ENCODE assay signal across 21 cellular contexts in genomic region chr4:167177925-167178324, GRCh38. TPM values are rescaled to one million over a fixed set of nuclear protein-coding genes. Genes with fewer than 3 reads are reported as not detected.
DNase-seq lines count a peak whose midpoint lies in the region; ATAC-seq and TF ChIP-seq lines count a peak whose summit lies in the region.
"Had no signal": no experiment of that assay in that cellular context is flagged by ENCODE, and none has a peak within 500 bp of the region (broad histone marks: within the 10 kb centered on the region; RNA-seq: fewer than 3 reads in every experiment).

No MANE protein-coding gene starts in this region.

- no peaks in the 10 kb centered on the region for H4K20me1 ChIP-seq in KMS-11 (ENCODE audit: insufficient read depth)

- H3K4me1 ChIP-seq in KMS-11 (ENCODE audit: low read depth, poor library complexity, severe bottlenecking) (peaks cover 34% of the 10 kb centered on the region), SJCRH30 (peaks cover 6% of the 10 kb centered on the region; the same call in 1 of the 2 replicates)

- in situ Hi-C loops in G401 (cut with HindIII; ENCODE audit: low sequenced_read_pairs) = no loop called here

- H3K9ac ChIP-seq in KMS-11 = no peak overlapping the region

- ATAC-seq in HG03039 (IDR thresholded peaks at IDR 0.05; ENCODE audit: unreplicated experiment) = no peak
- ATAC-seq: HCT116, PC-3 had no signal

- H3K4me3 ChIP-seq in KMS-11 (IDR thresholded peaks at IDR 0.05; ENCODE audit: insufficient read depth, low read depth, low read length) (no peak overlapping the region), SJCRH30 (no peak overlapping the region)

- no peak for TF ChIP-seq CTCF in KMS-11 (conservative IDR thresholded peaks at IDR 0.05; ENCODE audit: low read depth, low read length)

- H3K36me3 ChIP-seq in KMS-11 (ENCODE audit: insufficient read depth) (no peaks in the 10 kb centered on the region), SJCRH30 (no peaks in the 10 kb centered on the region)

- H3K4me2 ChIP-seq in KMS-11 = peak overlapping the region; percentile 51

- H3K9me3 ChIP-seq in SJCRH30 (replicated peaks) = no peaks in the 10 kb centered on the region

- no peaks in the 10 kb centered on the region for H3K79me2 ChIP-seq in KMS-11 (ENCODE audit: insufficient read depth, low read depth)

- DNase-seq in SJCRH30 (peak; percentile 24 to 58), medulla oblongata (ENCODE audit: extremely low spot score) (peak; percentile 16), MV-4-11 (lab: John Stamatoyannopoulos, UW) (no peak), G401 (ENCODE audit: low spot score) (no peak)
- DNase-seq in activated effector memory CD4-positive, alpha-beta T cell treated with anti-CD3 and anti-CD28 coated beads, Interleukin-2, amount 50 U/mL, for 16 hours = no peak
- DNase-seq: ACHN; C1 segment of cervical spinal cord; CD8-positive, alpha-beta memory T cell; DMS53; EL; GOT3; NCI-H1105 treated with DMSO at 0.1 percent for 48 hours; NCI-H1694; NCI-H2081 treated with DMSO at 0.1 percent for 48 hours; NCI-H774; PC-3; SIG-M5 had no signal

- H3K27me3 ChIP-seq in KMS-11 (ENCODE audit: insufficient read depth, low read depth) = no peaks in the 10 kb centered on the region
- no peaks in the 10 kb centered on the region for H3K27me3 ChIP-seq in SJCRH30

- H2AFZ ChIP-seq in KMS-11 (ENCODE audit: low read depth) = peak overlapping the region; percentile 2; the same call in 1 of the 2 replicates

- peak overlapping the region; percentile 54 for H3K27ac ChIP-seq in KMS-11
- H3K27ac ChIP-seq in SJCRH30 = peak overlapping the region; percentile 25; the same call in 1 of the 2 replicates
- H3K27ac ChIP-seq: RWPE1 had no signal

RNA-seq across cellular contexts. Expression of gene SPOCK3, which starts 56.4 kb away (rescaled TPM):
- 82.1 and 91.6 TPM in 2 replicates for total RNA-seq in SJCRH30 (2014; rRNA removed; shearing (Covaris generic))
- not detected in 2 replicates for total RNA-seq in G401 (2014; rRNA removed; shearing (Covaris generic))
- total RNA-seq: CD8-positive, alpha-beta memory T cell had no signal

Comparison
In these comparisons a context has a peak if more than half of its experiments do, and no peak if none do; other contexts are left out.
1. DNase-seq: peak in SJCRH30 (2 of 2) and medulla oblongata (single experiment); none in MV-4-11 (single experiment), G401 (single experiment) and activated effector memory CD4-positive, alpha-beta T cell treated with anti-CD3 and anti-CD28 coated beads, Interleukin-2, amount 50 U/mL, for 16 hours (single experiment).
2. RNA of gene SPOCK3, which starts 56.4 kb away (total RNA-seq): 82.1 to 91.6 TPM in SJCRH30; not detected in G401; every median in the first group is over 10 times any median in the second.